ENCODE assay signal across 1 cellular context in the genomic region with DNA sequence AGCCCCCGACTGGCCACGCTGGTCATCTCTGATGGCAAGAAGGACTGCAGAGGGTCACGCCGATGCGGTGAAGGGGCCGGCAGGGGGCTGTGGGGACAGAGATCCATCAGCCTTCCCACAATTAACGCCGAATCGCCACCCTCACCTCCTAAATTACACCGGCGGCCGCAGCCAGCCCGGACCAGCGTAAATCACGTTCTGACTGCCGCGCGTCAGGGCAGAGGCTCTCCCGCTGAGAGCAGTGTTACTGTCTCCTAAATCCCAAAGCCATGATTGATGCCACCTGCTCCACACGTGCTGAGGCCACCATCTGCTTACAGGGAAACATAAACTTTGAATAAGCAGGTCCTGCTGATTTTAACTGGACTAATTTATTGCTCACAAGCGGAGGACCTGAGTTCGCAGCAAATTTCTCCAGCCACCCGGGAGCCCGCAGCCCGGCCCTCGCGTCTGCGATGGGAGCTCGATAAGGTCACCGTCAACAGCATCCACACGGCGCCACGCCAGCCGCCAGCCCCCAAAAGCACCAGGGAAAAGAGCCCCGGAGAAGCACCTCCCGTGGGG.
TF ChIP-seq lines count a peak whose summit lies in the region.

No MANE protein-coding gene starts in this region.

TF ChIP-seq in K562, 482 proteins besides CTCF, POLR2A, EP300 and RAD21:
- TF ChIP-seq RCOR1 (IDR thresholded peaks at IDR 0.05; ENCODE audit: borderline replicate concordance in 1 of 2, low read depth in 2 of 2, low read length in 2 of 2) (no peak), SMARCB1 (IDR thresholded peaks at IDR 0.05; ENCODE audit: insufficient read length, low read depth) (no peak)
- TF ChIP-seq, protein P1, sequence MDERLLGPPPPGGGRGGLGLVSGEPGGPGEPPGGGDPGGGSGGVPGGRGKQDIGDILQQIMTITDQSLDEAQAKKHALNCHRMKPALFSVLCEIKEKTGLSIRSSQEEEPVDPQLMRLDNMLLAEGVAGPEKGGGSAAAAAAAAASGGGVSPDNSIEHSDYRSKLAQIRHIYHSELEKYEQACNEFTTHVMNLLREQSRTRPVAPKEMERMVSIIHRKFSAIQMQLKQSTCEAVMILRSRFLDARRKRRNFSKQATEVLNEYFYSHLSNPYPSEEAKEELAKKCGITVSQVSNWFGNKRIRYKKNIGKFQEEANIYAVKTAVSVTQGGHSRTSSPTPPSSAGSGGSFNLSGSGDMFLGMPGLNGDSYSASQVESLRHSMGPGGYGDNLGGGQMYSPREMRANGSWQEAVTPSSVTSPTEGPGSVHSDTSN (CRISPR knock-in tag; IDR thresholded peaks at IDR 0.05; ENCODE audit: low read depth), result no peak
- TF ChIP-seq, protein P1 (tag; conservative IDR thresholded peaks at IDR 0.05; ENCODE audit: low read depth), result 0 out of 2 replicates have a peak, but pooled peaks have one; percentile 19
